Comparison of ENCODE assay signal across 18 cellular contexts in the genomic region with DNA sequence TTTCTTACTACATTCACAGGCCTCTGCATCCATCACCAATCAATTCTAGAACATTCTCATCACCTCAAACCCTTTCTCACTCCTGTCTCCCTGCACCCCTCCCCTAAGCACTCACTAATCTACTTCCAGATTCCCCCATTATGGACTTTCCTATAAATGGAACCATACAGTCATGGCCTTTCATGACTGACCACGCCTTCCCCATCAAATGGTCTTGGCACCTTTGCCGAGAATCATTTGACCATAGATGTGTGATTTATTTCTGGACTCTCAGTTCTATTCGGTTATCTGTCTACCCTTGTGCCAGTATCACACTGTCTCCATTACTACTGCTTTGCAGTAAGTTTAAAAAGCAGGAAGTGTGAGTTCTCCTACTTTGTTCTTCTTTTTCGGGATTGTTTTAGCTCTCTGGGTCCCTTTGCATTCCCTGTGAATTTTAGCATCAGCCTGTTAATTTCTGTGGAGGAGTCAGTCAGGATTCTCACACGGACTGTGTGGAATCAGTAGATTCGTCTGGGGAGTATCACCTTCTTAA.
"Had no signal": no experiment of that assay in that cellular context is flagged by ENCODE, and none has a peak within 500 bp of the region (broad histone marks: within the 10 kb centered on the region; RNA-seq: fewer than 3 reads in every experiment).

No MANE protein-coding gene starts in this region.

- H3K4me1 Mint-ChIP-seq: activated CD4-positive, alpha-beta T cell treated with anti-CD3 and anti-CD28 coated beads, Interleukin-2, amount 10 ng/mL, durations not matched to agents 24 days and 14 days; stimulated activated naive CD8-positive, alpha-beta T cell treated with anti-CD3 and anti-CD28 coated beads, Interleukin-15, amount 100 ng/mL, for 72 hours had no signal

- H3K4me1 ChIP-seq: pancreas, upper lobe of right lung had no signal

- H3K27ac Mint-ChIP-seq: T-helper 2 cell treated with Interferon-gamma antibody and Interleukin-4, amounts not matched to agents 5 μg/mL and 100 μg/mL, for 36 hours had no signal

- H3K27me3 ChIP-seq: esophagus muscularis mucosa, pancreas, upper lobe of right lung had no signal

- H3K4me3 Mint-ChIP-seq: activated CD4-positive, alpha-beta T cell treated with anti-CD3 and anti-CD28 coated beads, Interleukin-2, amount 10 ng/mL, durations not matched to agents 24 days and 14 days; stimulated activated naive CD8-positive, alpha-beta T cell treated with anti-CD3 and anti-CD28 coated beads, Interleukin-15, amount 100 ng/mL, for 72 hours; T-helper 2 cell treated with Interferon-gamma antibody and Interleukin-4, amounts not matched to agents 5 μg/mL and 100 μg/mL, for 36 hours had no signal

- H3K27ac ChIP-seq: pancreas had no signal

- H3K9me3 Mint-ChIP-seq: activated CD4-positive, alpha-beta T cell treated with anti-CD3 and anti-CD28 coated beads, Interleukin-2, amount 10 ng/mL, durations not matched to agents 24 days and 14 days; stimulated activated naive CD8-positive, alpha-beta T cell treated with anti-CD3 and anti-CD28 coated beads, Interleukin-15, amount 100 ng/mL, for 72 hours; T-helper 2 cell treated with Interferon-gamma antibody and Interleukin-4, amounts not matched to agents 5 μg/mL and 100 μg/mL, for 36 hours had no signal

- H3K27me3 Mint-ChIP-seq: activated CD4-positive, alpha-beta T cell treated with anti-CD3 and anti-CD28 coated beads, Interleukin-2, amount 10 ng/mL, durations not matched to agents 24 days and 14 days; stimulated activated naive CD8-positive, alpha-beta T cell treated with anti-CD3 and anti-CD28 coated beads, Interleukin-15, amount 100 ng/mL, for 72 hours had no signal

- H3K4me3 ChIP-seq: coronary artery, esophagus muscularis mucosa, lower lobe of right lung, pancreas, smooth muscle cell, thoracic aorta, upper lobe of right lung had no signal

- H3K9me3 ChIP-seq: pancreas, thoracic aorta, upper lobe of right lung had no signal

- ATAC-seq: lower lobe of right lung; pancreas; stimulated activated naive CD8-positive, alpha-beta T cell treated with anti-CD3 and anti-CD28 coated beads, Interleukin-15, amount 100 ng/mL, for 72 hours; upper lobe of right lung had no signal

- DNase-seq: activated CD4-positive, alpha-beta T cell treated with anti-CD3 and anti-CD28 coated beads, Interleukin-2, amount 10 ng/mL, durations not matched to agents 24 days and 14 days; activated CD4-positive, CD25-positive, alpha-beta regulatory T cell; activated CD8-positive, alpha-beta memory T cell treated with anti-CD3 and anti-CD28 coated beads for 24 hours; activated naive CD4-positive, alpha-beta T cell treated with Interleukin-2 at 50 U/mL for 16 hours; caudate nucleus; effector CD4-positive, alpha-beta T cell; lower lobe of right lung; pancreas; stimulated activated CD4-positive, alpha-beta T cell treated with anti-CD3 and anti-CD28 coated beads, Interleukin-4, amount 100 ng/mL, for 4 hours; stimulated activated CD8-positive, alpha-beta memory T cell treated with anti-CD3 and anti-CD28 coated beads, Interleukin-4, amount 100 ng/mL, for 48 hours; stimulated activated naive CD8-positive, alpha-beta T cell treated with anti-CD3 and anti-CD28 coated beads, Interleukin-15, amount 100 ng/mL, for 72 hours; SW 1271; upper lobe of right lung had no signal
